In genomic region chr19:53086949-53087348, GRCh38 we compare ENCODE assay signal across 13 cellular contexts. TPM values are rescaled to one million over a fixed set of nuclear protein-coding genes. Genes with fewer than 3 reads are reported as not detected.
DNase-seq lines count a peak whose midpoint lies in the region; ATAC-seq and TF ChIP-seq lines count a peak whose summit lies in the region.
"Had no signal": no experiment of that assay in that cellular context is flagged by ENCODE, and none has a peak within 500 bp of the region (broad histone marks: within the 10 kb centered on the region; RNA-seq: fewer than 3 reads in every experiment).

No MANE protein-coding gene starts in this region.

- no peak for TF ChIP-seq CTCF in cardiac fibroblast (IDR thresholded peaks at IDR 0.05; ENCODE audit: low read depth, low read length)

- in situ Hi-C loops in G401 (cut with HindIII; ENCODE audit: low sequenced_read_pairs), result no loop called here

- DNase-seq in G401 (ENCODE audit: low spot score) (peak; percentile 23), cardiac fibroblast (ENCODE audit: low read depth in 2 of 2) (peak; percentile 86 to 95), left ventricle myocardium superior (peak; percentile 70), pons (ENCODE audit: low spot score) (peak; percentile 46), NCI-H2029 (lab: John Stamatoyannopoulos, UW) (no peak), NAMALWA (ENCODE audit: low spot score) (no peak)
- no peak for DNase-seq in activated CD4-positive, alpha-beta T cell treated with anti-CD3 and anti-CD28 coated beads for 1 hour
- DNase-seq: activated T-cell treated with anti-CD3 and anti-CD28 coated beads, Interleukin-2, amount 50 U/mL, for 24 hours; central memory CD4-positive, alpha-beta T cell had no signal

- H3K4me3 ChIP-seq in cardiac fibroblast (replicated peaks in 1 of 2; ENCODE audit: low read depth in 2 of 2, low read length in 2 of 2), result no peak overlapping the region

- ATAC-seq in left ventricle myocardium superior, result peak; percentile 86
- no peak for ATAC-seq in HG02642 (IDR thresholded peaks at IDR 0.05; ENCODE audit: poor library complexity, unreplicated experiment)

- intact Hi-C loops in left ventricle myocardium superior (cut with micrococcal nuclease), result no loop called here

RNA-seq across cellular contexts. Expression of gene ZNF160, which starts 16.3 kb away (rescaled TPM):
- total RNA-seq in G401 (2014; rRNA removed; shearing (Covaris generic)), result 17.0 and 18.6 TPM in 2 replicates
- total RNA-seq in left ventricle myocardium superior, result 19.2 TPM

RNA-seq across cellular contexts. Expression of gene ERVV-2, which starts 42.4 kb away (rescaled TPM):
- not detected in 2 replicates for total RNA-seq in G401 (2014; rRNA removed; shearing (Covaris generic))
- not detected for total RNA-seq in left ventricle myocardium superior
- total RNA-seq: lower leg skin, NCI-H460, urinary bladder had no signal

RNA-seq across cellular contexts. Expression of gene ZNF415, which starts 45.8 kb away (rescaled TPM):
- 2.3 and 3.6 TPM in 2 replicates for total RNA-seq in G401 (2014; rRNA removed; shearing (Covaris generic))
- total RNA-seq in left ventricle myocardium superior, result 23.9 TPM
- total RNA-seq: NCI-H460 had no signal

Comparison
In these comparisons a context has a peak if more than half of its experiments do, and no peak if none do; other contexts are left out.
1. DNase-seq: peak in G401 (single experiment), cardiac fibroblast (2 of 2), left ventricle myocardium superior (single experiment) and pons (single experiment); none in NCI-H2029 (single experiment), activated CD4-positive, alpha-beta T cell treated with anti-CD3 and anti-CD28 coated beads for 1 hour (single experiment) and NAMALWA (single experiment).